8 cellular contexts compared by ENCODE assay signal in genomic region chr3:16885588-16885903, GRCh38. TPM values are rescaled to one million over a fixed set of nuclear protein-coding genes. Genes with fewer than 3 reads are reported as not detected.
A peak's percentile ranks its signal among the peaks of the same experiment; 100 is the strongest.
DNase-seq lines count a peak whose midpoint lies in the region; ATAC-seq and TF ChIP-seq lines count a peak whose summit lies in the region.

No MANE protein-coding gene starts in this region.

- TF ChIP-seq CTCF in chondrocyte (IDR thresholded peaks at IDR 0.05) = no peak

- peaks cover 0 to 4% (median 0%) of the 10 kb centered on the region in 11 experiments; a peak in 2 of 22 replicates for H3K27me3 ChIP-seq in BLaER1 treated with 17β-estradiol and CSF1 and Interleukin-3, amounts not matched to agents 10 nM and 100 nM
- peaks cover 57% of the 10 kb centered on the region for H3K27me3 ChIP-seq in HUES64 (ENCODE audit: insufficient read depth, low read length)

- H3K27me3 Mint-ChIP-seq in chondrocyte (ENCODE audit: low read depth) = peaks cover 9% of the 10 kb centered on the region
- H3K27me3 Mint-ChIP-seq in naive thymus-derived CD8-positive, alpha-beta T cell = no peaks in the 10 kb centered on the region

- no peak overlapping the region for H3K27ac Mint-ChIP-seq in chondrocyte (ENCODE audit: unreplicated experiment)
- peak overlapping the region; percentile 94 to 98 (median 96) for H3K27ac Mint-ChIP-seq in naive thymus-derived CD8-positive, alpha-beta T cell

- peak overlapping the region; percentile 67 for H3K4me3 Mint-ChIP-seq in chondrocyte (ENCODE audit: unreplicated experiment)
- peak overlapping the region; percentile 84 to 99 (median 96) for H3K4me3 Mint-ChIP-seq in naive thymus-derived CD8-positive, alpha-beta T cell

- WGBS in HUES64 = 59% methylated on average over 6 of the region's 6 CpGs

- H4K20me1 ChIP-seq in BLaER1 treated with 17β-estradiol and CSF1 and Interleukin-3, amounts not matched to agents 10 nM and 100 nM = peaks cover 4 to 41% (median 16%) of the 10 kb centered on the region in 11 experiments; a peak in 14 of 22 replicates

- H3K9me3 ChIP-seq in BLaER1 treated with 17β-estradiol and CSF1 and Interleukin-3, amounts not matched to agents 10 nM and 100 nM (replicated peaks in 1 of 11) = no peaks in the 10 kb centered on the region
- H3K9me3 ChIP-seq in HUES64 (ENCODE audit: insufficient read depth, low read depth, low read length) = no peaks in the 10 kb centered on the region

- no peaks in the 10 kb centered on the region for H3K9me3 Mint-ChIP-seq in chondrocyte (ENCODE audit: low read depth)
- no peaks in the 10 kb centered on the region for H3K9me3 Mint-ChIP-seq in naive thymus-derived CD8-positive, alpha-beta T cell

- POLR2A ChIA-PET in naive thymus-derived CD8-positive, alpha-beta T cell (lab: Charles Lee) = interaction anchor here (0.6 to 3.1 kb wide), 9 partner anchors 11 to 197 kb away, joined by 3 to 43 read pairs (median 4); no protein-coding TSS in a partner anchor

- ATAC-seq in GM21381 (IDR thresholded peaks at IDR 0.05; ENCODE audit: unreplicated experiment) = peak; percentile 22
- peak; percentile 19 to 44 for ATAC-seq in naive thymus-derived CD8-positive, alpha-beta T cell

- H3K36me3 ChIP-seq in BLaER1 treated with 17β-estradiol and CSF1 and Interleukin-3, amounts not matched to agents 10 nM and 100 nM = no peaks in the 10 kb centered on the region
- H3K36me3 ChIP-seq in HUES64 (ENCODE audit: insufficient read depth, low read length) = no peaks in the 10 kb centered on the region

- H3K27ac ChIP-seq in BLaER1 treated with 17β-estradiol and CSF1 and Interleukin-3, amounts not matched to agents 10 nM and 100 nM = peak overlapping the region; percentile 93 to 99 (median 97)
- H3K27ac ChIP-seq in HUES64 (ENCODE audit: low read depth, low read length) = no peak overlapping the region

- DNase-seq in chondrocyte (ENCODE audit: low spot score) (no peak), ureter (ENCODE audit: low spot score) (no peak), KBM-7 (no peak), foreskin melanocyte (no peak)
- DNase-seq in naive thymus-derived CD8-positive, alpha-beta T cell = no peak

- H3K4me1 Mint-ChIP-seq in chondrocyte (ENCODE audit: low read depth) = peaks cover 16% of the 10 kb centered on the region
- H3K4me1 Mint-ChIP-seq in naive thymus-derived CD8-positive, alpha-beta T cell = peaks cover 30 to 58% (median 49%) of the 10 kb centered on the region in 4 donors

- H3K4me1 ChIP-seq in BLaER1 treated with 17β-estradiol and CSF1 and Interleukin-3, amounts not matched to agents 10 nM and 100 nM = peaks cover 34 to 59% (median 42%) of the 10 kb centered on the region in 10 experiments
- H3K4me1 ChIP-seq in HUES64 (ENCODE audit: insufficient read depth, low read length) = peaks cover 45% of the 10 kb centered on the region

- in situ Hi-C loops in KBM-7 (cut with MboI; ENCODE audit: low pct_unique_long_range_greater_than_20kb, low sequenced_read_pairs) = no loop called here

- H3K36me3 Mint-ChIP-seq in chondrocyte (ENCODE audit: low read depth) = no peaks in the 10 kb centered on the region
- H3K36me3 Mint-ChIP-seq in naive thymus-derived CD8-positive, alpha-beta T cell = no peaks in the 10 kb centered on the region

- H3K4me3 ChIP-seq in BLaER1 treated with 17β-estradiol and CSF1 and Interleukin-3, amounts not matched to agents 10 nM and 100 nM = peak overlapping the region; percentile 84 to 95 (median 90)
- H3K4me3 ChIP-seq in HUES64 (ENCODE audit: low read length) = peak overlapping the region; percentile 58

- H3K9ac ChIP-seq in BLaER1 treated with 17β-estradiol and CSF1 and Interleukin-3, amounts not matched to agents 10 nM and 100 nM = peak overlapping the region; percentile 90 to 99 (median 97)
- 0 out of 2 replicates have a peak overlapping the region, but pooled peaks have one; percentile 39 for H3K9ac ChIP-seq in HUES64 (ENCODE audit: low read depth, low read length)

- peak overlapping the region; percentile 71 to 98 (median 88) for H3K4me2 ChIP-seq in BLaER1 treated with 17β-estradiol and CSF1 and Interleukin-3, amounts not matched to agents 10 nM and 100 nM

RNA-seq across cellular contexts. Expression of gene PLCL2, which starts 0.8 kb away (rescaled TPM):
- 9.4 TPM for polyA plus RNA-seq in HUES64 (2013, experiment 1 of 2)
- 8.6 TPM for polyA plus RNA-seq in HUES64 (2013, experiment 2 of 2)
- total RNA-seq in chondrocyte (0.85 to 1.3 TPM (median 1.2 TPM) in 3 replicates), ureter (9.5 TPM)
- total RNA-seq in naive thymus-derived CD8-positive, alpha-beta T cell = 10 to 100 TPM; 85.0 to 86.3 TPM
- polyA plus RNA-seq in naive thymus-derived CD8-positive, alpha-beta T cell = 10 to 100 TPM; 57.7 to 84.4 (median 69.1) TPM
